In the genomic region with DNA sequence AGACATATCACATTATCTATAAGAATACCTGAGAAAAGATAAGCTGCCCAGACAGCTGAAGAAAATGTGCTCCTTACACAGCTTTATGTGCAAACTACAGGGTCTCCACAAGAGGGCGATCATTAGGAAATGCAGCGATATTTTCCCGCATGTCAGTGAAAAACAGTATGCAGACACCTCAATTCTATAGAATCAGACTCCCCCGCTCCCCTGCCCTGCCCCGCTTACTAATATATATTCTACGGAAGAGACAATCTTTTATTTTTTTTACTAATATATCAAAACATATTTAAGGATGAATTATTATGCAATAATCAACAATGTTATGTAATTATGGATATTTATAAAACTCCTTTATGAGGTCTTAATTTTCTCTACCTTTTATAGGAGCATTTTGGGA, we compare ENCODE assay signal across 8 cellular contexts.
A peak's percentile ranks its signal among the peaks of the same experiment; 100 is the strongest.
DNase-seq lines count a peak whose midpoint lies in the region; ATAC-seq, FAIRE-seq and TF ChIP-seq lines count a peak whose summit lies in the region.

No MANE protein-coding gene starts in this region.

- no peak for TF ChIP-seq EP300 in GM12878 (IDR thresholded peaks at IDR 0.05; ENCODE audit: borderline replicate concordance in 1 of 2, control insufficient read depth in 1 of 2, low read depth in 2 of 2, low read length in 2 of 2)

- no TSS peak for BruUV-seq in GM12878 (replicated peaks; lab: Mats Ljungman, UMichigan)

- intact Hi-C loops in GM12878 (cut with micrococcal nuclease; ENCODE audit: unreplicated experiment): loop anchor here (1.0 to 5.0 kb wide), 2 partner anchors 275 to 411 kb away; no protein-coding TSS in a partner anchor
- intact Hi-C loops in testis (cut with DNase I; ENCODE audit: low total_unique reads): no loop called here

- POLR2A ChIA-PET in GM12878 (lab: Charles Lee): no interaction called here

- ATAC-seq in GM19452 (IDR thresholded peaks at IDR 0.05; ENCODE audit: unreplicated experiment) (peak; percentile 84), HG03442 (IDR thresholded peaks at IDR 0.05; ENCODE audit: unreplicated experiment) (peak; percentile 94), GM12878 (peak; percentile 88)

- H3K4me2 ChIP-seq in GM12878 (ENCODE audit: control insufficient read depth, insufficient read depth): no peak overlapping the region

- no peak overlapping the region for H3K4me3 ChIP-seq in GM12878
- H3K4me3 ChIP-seq in testis: no peak overlapping the region

- no peak overlapping the region for H2AFZ ChIP-seq in GM12878 (ENCODE audit: control insufficient read depth, low read depth, low read length)

- CTCF ChIA-PET in GM12878 (lab: Yijun Ruan, JAX): interaction anchor here (0.6 to 7.5 kb wide), 36 partner anchors 9 to 980 kb away, joined by 3 to 222 read pairs (median 4); no protein-coding TSS in a partner anchor

- H3K27ac ChIP-seq in GM12878 (ENCODE audit: control insufficient read depth, insufficient read depth) (no peak overlapping the region), testis (no peak overlapping the region)

- peak; percentile 51 for TF ChIP-seq RAD21 in GM12878 (IDR thresholded peaks at IDR 0.05; ENCODE audit: insufficient read depth, low read depth, low read length)

- H3K79me2 ChIP-seq in GM12878 (ENCODE audit: control insufficient read depth, insufficient read depth, low read length): no peaks in the 10 kb centered on the region

- peak; percentile 32 for DNase-seq in ELF-1 (ENCODE audit: low read depth, low spot score)
- peak; percentile 61 for DNase-seq in NCI-H82 treated with DMSO at 0.1 percent for 48 hours (lab: John Stamatoyannopoulos, UW; ENCODE audit: unreplicated experiment)
- DNase-seq in GM12878 (ENCODE audit: low read depth, low spot score): no peak
- DNase-seq in islet precursor cell: peak; percentile 77
- DNase-seq in testis: peak; percentile 72
- DNase-seq in activated effector memory CD4-positive, alpha-beta T cell treated with Interleukin-2 at 50 U/mL for 16 hours: no peak

- no peak for TF ChIP-seq POLR2A in GM12878 (IDR thresholded peaks at IDR 0.05; ENCODE audit: low read depth, low read length)
- no peak for TF ChIP-seq POLR2A in testis (IDR thresholded peaks at IDR 0.05)

- H3K9me3 ChIP-seq in GM12878 (replicated peaks; ENCODE audit: control insufficient read depth, insufficient read depth, low read length): no peaks in the 10 kb centered on the region
- no peaks in the 10 kb centered on the region for H3K9me3 ChIP-seq in testis

- no peak overlapping the region for H3K9ac ChIP-seq in GM12878 (ENCODE audit: control insufficient read depth, insufficient read depth, low read length)

- H3K27me3 ChIP-seq in GM12878 (replicated peaks in 1 of 2; ENCODE audit: control insufficient read depth in 2 of 2, insufficient read depth in 2 of 2, low read length in 1 of 2): no peaks in the 10 kb centered on the region
- no peaks in the 10 kb centered on the region for H3K27me3 ChIP-seq in testis

- SMC1A ChIA-PET in GM12878 (lab: Charles Lee; ENCODE audit: uncharacterized antibody, unreplicated experiment): interaction anchor here (0.6 to 7.3 kb wide), 20 partner anchors 9 to 1037 kb away, joined by 3 to 88 read pairs (median 4); no protein-coding TSS in a partner anchor

- RAD21 ChIA-PET in GM12878 (lab: Charles Lee; ENCODE audit: unreplicated experiment): interaction anchor here (0.8 to 5.4 kb wide), 20 partner anchors 10 to 441 kb away, joined by 3 to 124 read pairs (median 4); no protein-coding TSS in a partner anchor

- H3K4me1 ChIP-seq in GM12878 (ENCODE audit: control insufficient read depth, insufficient read depth, low read length): no peaks in the 10 kb centered on the region
- H3K4me1 ChIP-seq in testis: no peaks in the 10 kb centered on the region

- in situ Hi-C loops in GM12878 (cut with MboI): no loop called here

- no peaks in the 10 kb centered on the region for H4K20me1 ChIP-seq in GM12878 (ENCODE audit: control insufficient read depth, insufficient read depth)

- TF ChIP-seq CTCF in GM12878 (IDR thresholded peaks at IDR 0.05 in 2 of 3, conservative IDR thresholded peaks at IDR 0.05 in 1 of 3; ENCODE audit: control insufficient read depth in 2 of 3, extremely low read depth in 1 of 3, insufficient read depth in 1 of 3, low read depth in 3 of 3, low read length in 3 of 3) (peak; percentile 66 to 71 (median 71)), testis (IDR thresholded peaks at IDR 0.05) (peak in 2 of 3 experiments; percentile 45 to 73)

- 2% methylated on average over 6 of the region's 6 CpGs for WGBS in GM12878 (ENCODE audit: insufficient coverage, insufficient replicate concordance, low lambda C conversion rate, missing lambda C conversion rate)
- 18 to 20% methylated on average over 6 of the region's 6 CpGs for WGBS in testis, 2 donors

- no peaks in the 10 kb centered on the region for H3K36me3 ChIP-seq in GM12878 (ENCODE audit: control insufficient read depth in 2 of 2, insufficient read depth in 2 of 2, low read length in 1 of 2)
- no peaks in the 10 kb centered on the region for H3K36me3 ChIP-seq in testis (ENCODE audit: low read depth, missing control alignments)

- peak; percentile 93 for FAIRE-seq in GM12878 (lab: Jason Lieb, UNC)

TF ChIP-seq in GM12878, 131 proteins besides CTCF, POLR2A, EP300 and RAD21:
- TF ChIP-seq HDAC6 (IDR thresholded peaks at IDR 0.05; ENCODE audit: unreplicated experiment): no peak
- TF ChIP-seq SMC3 (IDR thresholded peaks at IDR 0.05; ENCODE audit: borderline replicate concordance, low read length): peak; percentile 57; the same call in 1 of the 2 replicates
- no peak for TF ChIP-seq RELA (IDR thresholded peaks at IDR 0.05; ENCODE audit: borderline replicate concordance, partially characterized antibody)
- no peak for TF ChIP-seq KDM1A (IDR thresholded peaks at IDR 0.05; ENCODE audit: borderline replicate concordance)
TF ChIP-seq in GM12878: peak in this region for 1.

Comparison
In these comparisons a context has a peak if more than half of its experiments do, and no peak if none do; other contexts are left out.
1. DNase-seq: peak in ELF-1 (single experiment), NCI-H82 treated with DMSO at 0.1 percent for 48 hours (single experiment), islet precursor cell (single experiment) and testis (single experiment); none in GM12878 (single experiment) and activated effector memory CD4-positive, alpha-beta T cell treated with Interleukin-2 at 50 U/mL for 16 hours (single experiment).
2. Peak in every context shown above with its lines, with median percentiles within 50 percentile points of each other: ATAC-seq.